1 cellular context compared by ENCODE assay signal in the genomic region with DNA sequence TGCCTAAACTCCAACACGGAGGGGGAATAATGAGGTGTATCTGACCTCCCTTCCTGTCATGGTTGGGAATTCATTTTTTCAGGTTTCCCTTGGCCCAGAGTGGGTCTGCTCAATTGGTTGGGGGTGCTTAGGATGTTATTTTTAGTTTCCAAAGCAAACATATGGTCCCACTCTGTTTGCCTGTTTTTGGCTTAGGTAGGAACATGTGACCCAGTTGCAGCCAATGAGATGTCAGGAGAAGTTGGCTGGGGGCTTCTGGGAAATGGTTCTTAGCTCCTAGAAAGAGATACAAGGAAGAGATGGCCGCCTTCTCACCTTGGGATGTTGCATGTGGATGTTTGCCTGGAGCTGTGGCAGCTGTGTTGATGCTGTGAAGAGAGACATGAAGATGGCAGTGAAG.
A peak's percentile ranks its signal among the peaks of the same experiment; 100 is the strongest.
TF ChIP-seq lines count a peak whose summit lies in the region.

No MANE protein-coding gene starts in this region.

TF ChIP-seq in H1, 55 proteins besides CTCF, POLR2A, EP300 and RAD21:
- no peak for TF ChIP-seq TBP (IDR thresholded peaks at IDR 0.05; ENCODE audit: low read depth, low read length)
- TF ChIP-seq TAF7 (optimal IDR thresholded peaks at IDR 0.05; ENCODE audit: borderline replicate concordance, low read depth, low read length): no peak
- TF ChIP-seq, protein P1, sequence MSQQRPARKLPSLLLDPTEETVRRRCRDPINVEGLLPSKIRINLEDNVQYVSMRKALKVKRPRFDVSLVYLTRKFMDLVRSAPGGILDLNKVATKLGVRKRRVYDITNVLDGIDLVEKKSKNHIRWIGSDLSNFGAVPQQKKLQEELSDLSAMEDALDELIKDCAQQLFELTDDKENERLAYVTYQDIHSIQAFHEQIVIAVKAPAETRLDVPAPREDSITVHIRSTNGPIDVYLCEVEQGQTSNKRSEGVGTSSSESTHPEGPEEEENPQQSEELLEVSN (IDR thresholded peaks at IDR 0.05): peak; percentile 64; the same call in 1 of the 2 replicates
